ENCODE assay signal across 21 cellular contexts in the genomic region with DNA sequence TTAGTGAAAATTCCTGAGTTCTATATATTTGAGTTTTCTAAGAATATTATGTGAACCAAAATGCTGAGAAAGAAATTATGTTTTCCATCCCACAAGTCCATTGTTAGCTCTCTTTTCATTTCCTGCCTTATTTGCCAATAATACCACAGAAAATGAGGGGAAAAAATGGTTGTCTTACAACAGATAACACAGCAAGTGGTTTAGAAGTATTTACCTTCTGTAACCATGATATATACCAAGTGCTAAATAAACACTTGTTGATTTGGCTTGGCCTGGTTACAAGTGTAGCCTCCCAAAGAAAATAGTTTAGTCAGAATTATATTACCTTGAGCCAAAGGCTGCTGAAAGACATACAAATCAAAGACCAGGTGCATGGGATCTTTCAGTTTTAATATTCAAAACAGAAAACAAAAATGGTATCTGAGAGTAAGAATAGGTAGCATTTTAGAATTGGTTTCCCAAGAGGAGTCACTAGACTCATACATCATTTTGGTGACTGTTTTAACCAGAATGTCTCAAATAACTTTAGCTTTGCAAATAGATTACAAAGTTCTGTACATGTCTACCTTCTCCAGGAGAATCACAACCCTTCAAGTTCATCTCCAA.
DNase-seq lines count a peak whose midpoint lies in the region; ATAC-seq and TF ChIP-seq lines count a peak whose summit lies in the region.
"Had no signal": no experiment of that assay in that cellular context is flagged by ENCODE, and none has a peak within 500 bp of the region (broad histone marks: within the 10 kb centered on the region; RNA-seq: fewer than 3 reads in every experiment).

No MANE protein-coding gene starts in this region.

- H3K4me3 ChIP-seq in HEK293 (ENCODE audit: low read depth, low read length) (no peak overlapping the region), endodermal cell (ENCODE audit: low read length) (peak overlapping the region; percentile 48), heart right ventricle (no peak overlapping the region)
- H3K4me3 ChIP-seq: A549, SK-N-MC had no signal

- H3K4me3 Mint-ChIP-seq in endodermal cell: no peak overlapping the region
- H3K4me3 Mint-ChIP-seq: T-helper 17 cell had no signal

- CTCF ChIA-PET in HEK293 (lab: Yijun Ruan, JAX): interaction anchor here (0.7 kb wide), 1 partner anchor 26 kb away, joined by 3 read pairs; no protein-coding TSS in a partner anchor

- peak; percentile 60 for DNase-seq in NCI-H510A treated with DMSO at 0.1 percent for 48 hours (lab: John Stamatoyannopoulos, UW)
- DNase-seq in NCI-H510A (lab: John Stamatoyannopoulos, UW): no peak
- peak; percentile 40 for DNase-seq in NCI-H2029 treated with DMSO at 0.1 percent for 48 hours (lab: John Stamatoyannopoulos, UW)
- no peak for DNase-seq in endodermal cell
- DNase-seq in heart right ventricle: no peak
- DNase-seq in 8988T: no peak
- DNase-seq: BE2C, GOT3, HCEC 1CT, Kasumi-1, NCI-H1417, NCI-H187, NCI-H345, SHP77 treated with DMSO at 0.1 percent for 48 hours, SW 1271, T-helper 17 cell had no signal

- POLR2A ChIA-PET in HEK293 (lab: Yijun Ruan, JAX): no interaction called here

- intact Hi-C loops in heart right ventricle (cut with DNase I): no loop called here

- H3K27me3 ChIP-seq in endodermal cell (ENCODE audit: control insufficient read depth, insufficient read depth, low read length, poor library complexity, severe bottlenecking) (no peaks in the 10 kb centered on the region), heart right ventricle (peaks cover 0 to 4% (median 0%) of the 10 kb centered on the region in 7 donors)
- H3K27me3 ChIP-seq: BE2C had no signal

- H3K27ac ChIP-seq in HEK293 (ENCODE audit: extremely low read depth, low read depth, low read length): no peak overlapping the region
- no peak overlapping the region for H3K27ac ChIP-seq in endodermal cell (ENCODE audit: low read depth, low read length)
- H3K27ac ChIP-seq in heart right ventricle: no peak overlapping the region
- H3K27ac ChIP-seq: A549, RWPE1, SK-N-MC had no signal

- no peak overlapping the region for H3K9ac ChIP-seq in endodermal cell (ENCODE audit: extremely low read depth, low read length, poor library complexity, severe bottlenecking)

- peaks cover 4% of the 10 kb centered on the region for H3K9me3 Mint-ChIP-seq in endodermal cell

- peaks cover 26% of the 10 kb centered on the region for H3K4me1 Mint-ChIP-seq in endodermal cell
- H3K4me1 Mint-ChIP-seq: T-helper 17 cell had no signal

- no peak overlapping the region for H3K27ac Mint-ChIP-seq in endodermal cell
- H3K27ac Mint-ChIP-seq: T-helper 17 cell had no signal

- H3K9me3 ChIP-seq in HEK293 (ENCODE audit: control insufficient read depth, insufficient read depth, low read depth, low read length) (no peaks in the 10 kb centered on the region), endodermal cell (ENCODE audit: control insufficient read depth, low read length) (peaks cover 13% of the 10 kb centered on the region), heart right ventricle (peaks cover 0 to 29% (median 10%) of the 10 kb centered on the region in 11 donors)
- H3K9me3 ChIP-seq: BE2C had no signal

- TF ChIP-seq CTCF in HEK293 (tag by site-specific recombination; IDR thresholded peaks at IDR 0.05) (no peak), endodermal cell (conservative IDR thresholded peaks at IDR 0.05) (no peak), heart right ventricle (IDR thresholded peaks at IDR 0.05) (no peak)

- no peaks in the 10 kb centered on the region for H3K36me3 ChIP-seq in HEK293 (ENCODE audit: control insufficient read depth in 2 of 2, insufficient read depth in 1 of 2, low read length in 2 of 2)
- H3K36me3 ChIP-seq in endodermal cell (ENCODE audit: control insufficient read depth, insufficient read depth, low read length): no peaks in the 10 kb centered on the region
- no peaks in the 10 kb centered on the region for H3K36me3 ChIP-seq in heart right ventricle
- H3K36me3 ChIP-seq: BE2C had no signal

- no peaks in the 10 kb centered on the region for H3K36me3 Mint-ChIP-seq in endodermal cell (ENCODE audit: low read depth)

- H3K27me3 Mint-ChIP-seq in endodermal cell (ENCODE audit: insufficient read depth): peaks cover 2% of the 10 kb centered on the region

- no peak for ATAC-seq in HG03196 (IDR thresholded peaks at IDR 0.05; ENCODE audit: unreplicated experiment)
- ATAC-seq in heart right ventricle: no peak
- ATAC-seq: A549, T-helper 17 cell had no signal

- H3K4me1 ChIP-seq in HEK293 (ENCODE audit: control insufficient read depth, insufficient read depth, low read length) (no peaks in the 10 kb centered on the region), endodermal cell (ENCODE audit: control insufficient read depth, insufficient read depth, low read length) (no peaks in the 10 kb centered on the region), heart right ventricle (no peaks in the 10 kb centered on the region)
- H3K4me1 ChIP-seq: A549, BE2C had no signal

TF ChIP-seq in HEK293, 187 proteins besides CTCF, POLR2A, EP300 and RAD21:
- TF ChIP-seq SCRT2 (tag by site-specific recombination; IDR thresholded peaks at IDR 0.05) (0 out of 2 replicates have a peak, but pooled peaks have one; percentile 28), ZXDB (tag by site-specific recombination; IDR thresholded peaks at IDR 0.05) (no peak), ZNF23 (tag by site-specific recombination; IDR thresholded peaks at IDR 0.05; ENCODE audit: borderline replicate concordance) (no peak), KLF9 (tag by site-specific recombination; IDR thresholded peaks at IDR 0.05; ENCODE audit: low read depth) (no peak), ZNF558 (tag by site-specific recombination; IDR thresholded peaks at IDR 0.05) (no peak), ZNF248 (tag by site-specific recombination; IDR thresholded peaks at IDR 0.05) (no peak), ZNF24 (tag by site-specific recombination; IDR thresholded peaks at IDR 0.05) (no peak), ZNF148 (tag by site-specific recombination; IDR thresholded peaks at IDR 0.05; ENCODE audit: borderline replicate concordance) (no peak)
- TF ChIP-seq, protein P1, sequence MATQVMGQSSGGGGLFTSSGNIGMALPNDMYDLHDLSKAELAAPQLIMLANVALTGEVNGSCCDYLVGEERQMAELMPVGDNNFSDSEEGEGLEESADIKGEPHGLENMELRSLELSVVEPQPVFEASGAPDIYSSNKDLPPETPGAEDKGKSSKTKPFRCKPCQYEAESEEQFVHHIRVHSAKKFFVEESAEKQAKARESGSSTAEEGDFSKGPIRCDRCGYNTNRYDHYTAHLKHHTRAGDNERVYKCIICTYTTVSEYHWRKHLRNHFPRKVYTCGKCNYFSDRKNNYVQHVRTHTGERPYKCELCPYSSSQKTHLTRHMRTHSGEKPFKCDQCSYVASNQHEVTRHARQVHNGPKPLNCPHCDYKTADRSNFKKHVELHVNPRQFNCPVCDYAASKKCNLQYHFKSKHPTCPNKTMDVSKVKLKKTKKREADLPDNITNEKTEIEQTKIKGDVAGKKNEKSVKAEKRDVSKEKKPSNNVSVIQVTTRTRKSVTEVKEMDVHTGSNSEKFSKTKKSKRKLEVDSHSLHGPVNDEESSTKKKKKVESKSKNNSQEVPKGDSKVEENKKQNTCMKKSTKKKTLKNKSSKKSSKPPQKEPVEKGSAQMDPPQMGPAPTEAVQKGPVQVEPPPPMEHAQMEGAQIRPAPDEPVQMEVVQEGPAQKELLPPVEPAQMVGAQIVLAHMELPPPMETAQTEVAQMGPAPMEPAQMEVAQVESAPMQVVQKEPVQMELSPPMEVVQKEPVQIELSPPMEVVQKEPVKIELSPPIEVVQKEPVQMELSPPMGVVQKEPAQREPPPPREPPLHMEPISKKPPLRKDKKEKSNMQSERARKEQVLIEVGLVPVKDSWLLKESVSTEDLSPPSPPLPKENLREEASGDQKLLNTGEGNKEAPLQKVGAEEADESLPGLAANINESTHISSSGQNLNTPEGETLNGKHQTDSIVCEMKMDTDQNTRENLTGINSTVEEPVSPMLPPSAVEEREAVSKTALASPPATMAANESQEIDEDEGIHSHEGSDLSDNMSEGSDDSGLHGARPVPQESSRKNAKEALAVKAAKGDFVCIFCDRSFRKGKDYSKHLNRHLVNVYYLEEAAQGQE (tag by site-specific recombination; IDR thresholded peaks at IDR 0.05): no peak

Comparison
In these comparisons a context has a peak if more than half of its experiments do, and no peak if none do; other contexts are left out.
1. DNase-seq: peak in NCI-H510A treated with DMSO at 0.1 percent for 48 hours (single experiment) and NCI-H2029 treated with DMSO at 0.1 percent for 48 hours (single experiment); none in NCI-H510A (single experiment), endodermal cell (single experiment), heart right ventricle (0 of 2) and 8988T (single experiment).